15 cellular contexts compared by ENCODE assay signal in the genomic region with DNA sequence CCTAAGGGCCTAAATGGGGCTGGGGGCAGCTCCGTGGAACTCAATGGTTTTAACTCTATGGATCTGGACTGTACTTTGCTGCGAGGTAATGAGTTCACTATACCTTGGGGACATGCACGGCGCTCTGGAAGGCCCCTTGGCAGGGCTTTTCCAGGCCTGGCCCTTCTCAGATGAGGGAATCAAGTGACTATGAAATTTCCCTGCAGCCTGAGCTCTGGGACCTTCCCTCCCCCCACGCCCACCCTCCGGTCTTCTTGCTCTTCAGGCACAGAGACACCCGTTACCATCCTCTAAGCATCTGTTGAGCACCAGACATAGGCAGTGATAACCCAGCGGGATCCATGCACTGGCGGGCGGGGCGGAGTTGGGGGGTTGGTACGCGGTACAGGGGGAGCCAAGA.
"Had no signal": no experiment of that assay in that cellular context is flagged by ENCODE, and none has a peak within 500 bp of the region (broad histone marks: within the 10 kb centered on the region; RNA-seq: fewer than 3 reads in every experiment).

No MANE protein-coding gene starts in this region.

- H3K27me3 ChIP-seq: ascending aorta, breast epithelium, hepatocyte, SJCRH30, upper lobe of left lung had no signal

- H2AFZ ChIP-seq: hepatocyte had no signal

- FAIRE-seq: colon, keratinocyte had no signal

- H3K4me1 ChIP-seq: breast epithelium had no signal

- H3K27ac ChIP-seq: ascending aorta, breast epithelium, hepatocyte, suprapubic skin, upper lobe of left lung had no signal

- H3K4me3 Mint-ChIP-seq: activated T-helper 17 cell treated with anti-CD3 and anti-CD28 coated beads, Interleukin-2, amount 50 U/mL, for 72 hours; T-helper 17 cell had no signal

- H3K79me2 ChIP-seq: hepatocyte had no signal

- H3K4me2 ChIP-seq: hepatocyte had no signal

- H3K36me3 ChIP-seq: ascending aorta, breast epithelium, SJCRH30, suprapubic skin, upper lobe of left lung had no signal

- H3K27me3 Mint-ChIP-seq: activated T-helper 17 cell treated with anti-CD3 and anti-CD28 coated beads, Interleukin-2, amount 50 U/mL, for 72 hours had no signal

- H3K4me1 Mint-ChIP-seq: activated T-helper 17 cell treated with anti-CD3 and anti-CD28 coated beads, Interleukin-2, amount 50 U/mL, for 72 hours had no signal

- H3K9me3 ChIP-seq: breast epithelium, SJCRH30, suprapubic skin, upper lobe of left lung had no signal

- DNase-seq: activated CD4-positive, alpha-beta T cell treated with anti-CD3 and anti-CD28 coated beads, Interleukin-2, amount 50 U/mL, for 4 hours; activated CD4-positive, CD25-positive, alpha-beta regulatory T cell treated with anti-CD3 and anti-CD28 coated beads, Interleukin-2, amount 50 U/mL, for 72 hours; activated naive CD4-positive, alpha-beta T cell treated with Interleukin-2 at 50 U/mL for 16 hours; stimulated activated CD4-positive, alpha-beta T cell treated with anti-CD3 and anti-CD28 coated beads, Interleukin-4, amount 100 ng/mL, for 24 hours; stimulated activated naive CD8-positive, alpha-beta T cell treated with anti-CD3 and anti-CD28 coated beads, Interleukin-15, Interleukin-2, amounts not matched to agents 100 U/mL and 50 U/mL, for 24 hours; T-helper 17 cell; upper lobe of left lung had no signal

- H3K9me3 Mint-ChIP-seq: activated T-helper 17 cell treated with anti-CD3 and anti-CD28 coated beads, Interleukin-2, amount 50 U/mL, for 72 hours had no signal

- H3K4me3 ChIP-seq: ascending aorta, breast epithelium, hepatocyte, SJCRH30, suprapubic skin, upper lobe of left lung had no signal

- H3K27ac Mint-ChIP-seq: activated T-helper 17 cell treated with anti-CD3 and anti-CD28 coated beads, Interleukin-2, amount 50 U/mL, for 72 hours; T-helper 17 cell had no signal
